ENCODE assay signal across 9 cellular contexts in genomic region chr12:118714051-118714460, GRCh38.
DNase-seq lines count a peak whose midpoint lies in the region; ATAC-seq, FAIRE-seq and TF ChIP-seq lines count a peak whose summit lies in the region.
"Had no signal": no experiment of that assay in that cellular context is flagged by ENCODE, and none has a peak within 500 bp of the region (broad histone marks: within the 10 kb centered on the region; RNA-seq: fewer than 3 reads in every experiment).

No MANE protein-coding gene starts in this region.

- WGBS in stomach, 5 donors = 13 to 18% (median 14%) methylated on average over 5 of the region's 5 CpGs

- DNase-seq in ELF-1 (ENCODE audit: low read depth, low spot score) = peak; percentile 1
- DNase-seq in MG63 = peak; percentile 7
- peak; percentile 5 for DNase-seq in RCC 7860 (ENCODE audit: low spot score)
- DNase-seq in glutamatergic neuron = peak; percentile 76
- DNase-seq in stomach = no peak
- no peak for DNase-seq in activated CD4-positive, CD25-positive, alpha-beta regulatory T cell treated with anti-CD3 and anti-CD28 coated beads, Interleukin-2, amount 50 U/mL, for 72 hours

- no peak for TF ChIP-seq POLR2A in stomach (IDR thresholded peaks at IDR 0.05)

- intact Hi-C loops in stomach (cut with DNase I; ENCODE audit: low total_unique reads) = no loop called here

- no peaks in the 10 kb centered on the region for H3K27me3 Mint-ChIP-seq in glutamatergic neuron (ENCODE audit: unreplicated experiment)

- no peaks in the 10 kb centered on the region for H3K36me3 ChIP-seq in MG63
- no peaks in the 10 kb centered on the region for H3K36me3 ChIP-seq in stomach

- no peaks in the 10 kb centered on the region for H3K36me3 Mint-ChIP-seq in glutamatergic neuron (ENCODE audit: unreplicated experiment)

- H3K27ac ChIP-seq in stomach = no peak overlapping the region

- H3K4me1 Mint-ChIP-seq in glutamatergic neuron (ENCODE audit: low read depth, unreplicated experiment) = peaks cover 5% of the 10 kb centered on the region

- no peak overlapping the region for H3K27ac Mint-ChIP-seq in glutamatergic neuron (ENCODE audit: unreplicated experiment)
- H3K27ac Mint-ChIP-seq: T-helper 1 cell treated with Interleukin-12 subunit alpha and Interleukin-12 subunit beta and Interleukin-4 antibody, amounts not matched to agents 30 μg/mL and 1 μg/mL, for 36 hours had no signal

- FAIRE-seq in RCC 7860 (lab: Jason Lieb, UNC) = no peak

- H3K4me1 ChIP-seq in stomach = no peaks in the 10 kb centered on the region

- no peaks in the 10 kb centered on the region for H3K9me3 ChIP-seq in MG63
- H3K9me3 ChIP-seq in stomach = no peaks in the 10 kb centered on the region

- H3K27me3 ChIP-seq in MG63 = no peaks in the 10 kb centered on the region
- no peaks in the 10 kb centered on the region for H3K27me3 ChIP-seq in stomach

- H3K9me3 Mint-ChIP-seq in glutamatergic neuron (ENCODE audit: unreplicated experiment) = no peaks in the 10 kb centered on the region

- peak; percentile 65 for ATAC-seq in GM19463 (IDR thresholded peaks at IDR 0.05; ENCODE audit: unreplicated experiment)
- no peak for ATAC-seq in HG03039 (IDR thresholded peaks at IDR 0.05; ENCODE audit: unreplicated experiment)

- TF ChIP-seq CTCF in glutamatergic neuron (IDR thresholded peaks at IDR 0.05; ENCODE audit: partially characterized antibody, unreplicated experiment) = peak; percentile 89
- peak in 1 of 7 experiments; percentile 15 for TF ChIP-seq CTCF in stomach (IDR thresholded peaks at IDR 0.05)

- H3K4me3 Mint-ChIP-seq in glutamatergic neuron (ENCODE audit: unreplicated experiment) = no peak overlapping the region
- H3K4me3 Mint-ChIP-seq: T-helper 1 cell treated with Interleukin-12 subunit alpha and Interleukin-12 subunit beta and Interleukin-4 antibody, amounts not matched to agents 30 μg/mL and 1 μg/mL, for 36 hours had no signal

- no peak overlapping the region for H3K4me3 ChIP-seq in MG63
- no peak overlapping the region for H3K4me3 ChIP-seq in stomach

- TF ChIP-seq EP300 in stomach (IDR thresholded peaks at IDR 0.05) = no peak

Comparison
In these comparisons a context has a peak if more than half of its experiments do, and no peak if none do; other contexts are left out.
1. DNase-seq: peak in ELF-1 (single experiment), MG63 (single experiment), RCC 7860 (single experiment) and glutamatergic neuron (single experiment); none in stomach (single experiment) and activated CD4-positive, CD25-positive, alpha-beta regulatory T cell treated with anti-CD3 and anti-CD28 coated beads, Interleukin-2, amount 50 U/mL, for 72 hours (single experiment).